Comparison of ENCODE assay signal across 12 cellular contexts in genomic region chr17:7259555-7259889, GRCh38. TPM values are rescaled to one million over a fixed set of nuclear protein-coding genes. Genes with fewer than 3 reads are reported as not detected.
DNase-seq lines count a peak whose midpoint lies in the region; ATAC-seq, FAIRE-seq and TF ChIP-seq lines count a peak whose summit lies in the region.
"Had no signal": no experiment of that assay in that cellular context is flagged by ENCODE, and none has a peak within 500 bp of the region (broad histone marks: within the 10 kb centered on the region; RNA-seq: fewer than 3 reads in every experiment).

No MANE protein-coding gene starts in this region.

- H3K27me3 ChIP-seq in PC-3 (ENCODE audit: low read length) (no peaks in the 10 kb centered on the region), H1 (replicated peaks in 1 of 4; ENCODE audit: control insufficient read depth in 3 of 4, extremely low read depth in 1 of 4, insufficient read depth in 3 of 4, low read length in 3 of 4) (no peaks in the 10 kb centered on the region), trophoblast cell (ENCODE audit: insufficient read depth, low read length) (no peaks in the 10 kb centered on the region)

- intact Hi-C loops in PC-3 (cut with micrococcal nuclease) = no loop called here

- no peak overlapping the region for H4K5ac ChIP-seq in H1 (ENCODE audit: insufficient read length, low read depth, low read length)

- DNase-seq in PC-3 (no peak), H1 (ENCODE audit: low read depth in 1 of 2, low spot score in 2 of 2) (no peak), trophoblast cell (no peak), NCI-H226 (no peak)
- DNase-seq in activated effector memory CD4-positive, alpha-beta T cell treated with anti-CD3 and anti-CD28 coated beads, Interleukin-2, amount 50 U/mL, for 16 hours = no peak
- DNase-seq: activated naive CD8-positive, alpha-beta T cell treated with anti-CD3 and anti-CD28 coated beads, Interleukin-2, amount 10 ng/mL, durations not matched to agents 7 days and 5 days; heart left ventricle; NCI-H1092; NCI-H2227 treated with DMSO at 0.1 percent for 48 hours; nephron progenitor cell had no signal

- peaks cover 27% of the 10 kb centered on the region for H3K4me1 ChIP-seq in PC-3 (ENCODE audit: insufficient read depth, low read length)
- peaks cover 4 to 13% (median 6%) of the 10 kb centered on the region in 4 experiments; a peak in 6 of 7 replicates for H3K4me1 ChIP-seq in H1 (replicated peaks in 1 of 4; ENCODE audit: control insufficient read depth in 3 of 4, insufficient read depth in 4 of 4, low read length in 3 of 4)
- peaks cover 9 to 17% of the 10 kb centered on the region in 2 experiments for H3K4me1 ChIP-seq in trophoblast cell (ENCODE audit: control insufficient read depth in 1 of 2, insufficient read depth in 2 of 2, low read length in 2 of 2)

- TF ChIP-seq POLR2A in H1 (IDR thresholded peaks at IDR 0.05; ENCODE audit: control extremely low read depth in 1 of 2, low read depth in 2 of 2, low read length in 2 of 2) = peak in 1 of 2 experiments; percentile 68; a peak in 1 of 3 replicates

- no peaks in the 10 kb centered on the region for H3F3A ChIP-seq in PC-3 (ENCODE audit: low read length, unreplicated experiment)

- H3K4me2 ChIP-seq in PC-3 (ENCODE audit: low read length) (peak overlapping the region; percentile 50), H1 (ENCODE audit: insufficient read depth in 1 of 2, low read depth in 2 of 2, low read length in 2 of 2) (peak overlapping the region in 1 of 2 experiments; percentile 91; a peak in 1 of 4 replicates), trophoblast cell (ENCODE audit: low read length) (no peak overlapping the region)

- H2BK5ac ChIP-seq in H1 (ENCODE audit: low read depth, low read length) (no peak overlapping the region; the same call in 1 of the 2 replicates), trophoblast cell (ENCODE audit: low read depth, low read length, poor library complexity) (no peak overlapping the region)

- peaks cover 13% of the 10 kb centered on the region for H3K23me2 ChIP-seq in H1 (ENCODE audit: low read depth, low read length)

- H3K79me1 ChIP-seq in H1 (ENCODE audit: low read depth, low read length) = peaks cover 9% of the 10 kb centered on the region
- H3K79me1 ChIP-seq in trophoblast cell (ENCODE audit: low read length) = peaks cover 28% of the 10 kb centered on the region

- TF ChIP-seq CTCF in PC-3 (conservative IDR thresholded peaks at IDR 0.05; ENCODE audit: low read depth, low read length) (no peak), H1 (IDR thresholded peaks at IDR 0.05; ENCODE audit: control extremely low read depth in 1 of 3, insufficient read depth in 1 of 3, low read depth in 1 of 3, low read length in 3 of 3) (no peak)

- CTCF ChIA-PET in PC-3 (lab: Charles Lee) = no interaction called here
- CTCF ChIA-PET in H1 (lab: Charles Lee; ENCODE audit: partially characterized antibody) = interaction anchor here (1.0 to 1.3 kb wide), 2 partner anchors 21 to 54 kb away, joined by 4 to 5 read pairs; no protein-coding TSS in a partner anchor

- no peak overlapping the region for H3K14ac ChIP-seq in H1 (ENCODE audit: insufficient read length)
- no peak overlapping the region for H3K14ac ChIP-seq in trophoblast cell (ENCODE audit: low read length)

- no TSS peak for BruUV-seq in PC-3 (replicated peaks; lab: Mats Ljungman, UMichigan)

- FAIRE-seq in H1 (lab: Jason Lieb, UNC) = no peak
- FAIRE-seq: GM12892 had no signal

- H3K18ac ChIP-seq in H1 (ENCODE audit: extremely low read depth, low read length) = no peak overlapping the region
- peak overlapping the region; percentile 29 for H3K18ac ChIP-seq in trophoblast cell (ENCODE audit: low read length)

- H3K79me2 ChIP-seq in PC-3 (ENCODE audit: low read length) (peaks cover 55% of the 10 kb centered on the region), H1 (ENCODE audit: control insufficient read depth in 1 of 2, insufficient read depth in 2 of 2, low read length in 2 of 2) (peaks cover 0 to 31% of the 10 kb centered on the region in 2 experiments; a peak in 2 of 4 replicates), trophoblast cell (ENCODE audit: control insufficient read depth, insufficient read depth, low read length, poor library complexity) (peaks cover 25% of the 10 kb centered on the region)

- POLR2A ChIA-PET in PC-3 (lab: Charles Lee; ENCODE audit: unreplicated experiment) (no interaction called here), H1 (lab: Charles Lee; ENCODE audit: partially characterized antibody) (interaction anchor here (0.6 to 13.7 kb wide), 17 partner anchors 8 to 774 kb away, joined by 3 to 161 read pairs (median 8); partner anchors contain the start of genes ACADVL, ACAP1, CTDNEP1 and DLG4)

- H4K91ac ChIP-seq in H1 (replicated peaks; ENCODE audit: insufficient read length, low read length) (no peak overlapping the region), trophoblast cell (ENCODE audit: low read depth, low read length) (no peak overlapping the region)

- H4K8ac ChIP-seq in H1 (ENCODE audit: extremely low read depth, insufficient read depth, low read length) (no peak overlapping the region), trophoblast cell (ENCODE audit: low read depth, low read length) (no peak overlapping the region)

- H3K56ac ChIP-seq in H1 (replicated peaks; ENCODE audit: insufficient read length, low read depth, low read length) = no peak overlapping the region

- H2BK15ac ChIP-seq in H1 (ENCODE audit: low read length) = no peak overlapping the region

- no peaks in the 10 kb centered on the region for H3K9me2 ChIP-seq in PC-3 (replicated peaks; ENCODE audit: low read length)

- TF ChIP-seq RAD21 in H1 (IDR thresholded peaks at IDR 0.05 in 1 of 2, conservative IDR thresholded peaks at IDR 0.05 in 1 of 2; ENCODE audit: low read depth in 2 of 2, low read length in 2 of 2) = no peak

- WGBS in H1 (ENCODE audit: extremely low coverage in 1 of 2, insufficient coverage in 1 of 2, insufficient read length in 1 of 2, insufficient replicate concordance in 2 of 2, low coverage in 1 of 2, low lambda C conversion rate in 2 of 2, missing lambda C conversion rate in 1 of 2), 2 experiments = 97% methylated on average over 6 of the region's 6 CpGs; no CpG with 5 or more reads in 1 of the 2 experiments
- no CpG with 5 or more reads among the region's 6 CpGs for WGBS in trophoblast cell (ENCODE audit: extremely low coverage, insufficient coverage, insufficient read length)

- H4K20me1 ChIP-seq in PC-3 (ENCODE audit: low read length) = peaks cover 14% of the 10 kb centered on the region; the same call in 1 of the 2 replicates
- H4K20me1 ChIP-seq in H1 (replicated peaks in 1 of 2; ENCODE audit: control insufficient read depth in 1 of 2, insufficient read depth in 2 of 2, low read length in 2 of 2) = peaks cover 6 to 12% of the 10 kb centered on the region in 2 experiments

- no peak overlapping the region for H3K4me3 ChIP-seq in PC-3 (ENCODE audit: low read length)
- no peak overlapping the region for H3K4me3 ChIP-seq in H1 (ENCODE audit: extremely low read depth in 1 of 4, insufficient read depth in 2 of 4, low read depth in 3 of 4, low read length in 4 of 4)
- no peak overlapping the region for H3K4me3 ChIP-seq in trophoblast cell (ENCODE audit: low read depth, low read length)
- H3K4me3 ChIP-seq: heart left ventricle had no signal

- H3K4ac ChIP-seq in H1 (replicated peaks; ENCODE audit: insufficient read length, low read depth, low read length) (no peak overlapping the region), trophoblast cell (ENCODE audit: low read depth, low read length) (no peak overlapping the region)

- H3K9ac ChIP-seq in PC-3 (ENCODE audit: low read length) = no peak overlapping the region
- H3K9ac ChIP-seq in H1 (replicated peaks in 1 of 4; ENCODE audit: extremely low read depth in 1 of 4, low read depth in 3 of 4, low read length in 3 of 4) = no peak overlapping the region
- no peak overlapping the region for H3K9ac ChIP-seq in trophoblast cell (ENCODE audit: low read length)

- ATAC-seq in PC-3 (no peak), HG02623 (IDR thresholded peaks at IDR 0.05; ENCODE audit: unreplicated experiment) (no peak)
- ATAC-seq: heart left ventricle had no signal

- TF ChIP-seq EP300 in H1 (IDR thresholded peaks at IDR 0.05; ENCODE audit: borderline replicate concordance in 1 of 2, low read depth in 2 of 2, low read length in 2 of 2) = no peak

- peaks cover 7% of the 10 kb centered on the region; the same call in 1 of the 2 replicates for H3K36me3 ChIP-seq in PC-3 (ENCODE audit: low read depth, low read length)
- H3K36me3 ChIP-seq in H1 (ENCODE audit: control insufficient read depth in 2 of 4, insufficient read depth in 4 of 4, low read length in 3 of 4) = peaks cover 2 to 36% (median 17%) of the 10 kb centered on the region in 4 experiments
- H3K36me3 ChIP-seq in trophoblast cell (ENCODE audit: control insufficient read depth in 1 of 2, insufficient read depth in 2 of 2, low read length in 2 of 2) = peaks cover 28 to 38% of the 10 kb centered on the region in 2 experiments

- H2BK120ac ChIP-seq in H1 (replicated peaks; ENCODE audit: low read depth, low read length) (no peak overlapping the region), trophoblast cell (ENCODE audit: insufficient read depth, low read length, poor library complexity) (no peak overlapping the region)

- no peak overlapping the region for H3K27ac ChIP-seq in PC-3 (ENCODE audit: low read length)
- no peak overlapping the region for H3K27ac ChIP-seq in H1 (ENCODE audit: low read depth, low read length)
- no peak overlapping the region for H3K27ac ChIP-seq in trophoblast cell (ENCODE audit: low read depth, low read length)
- H3K27ac ChIP-seq: heart left ventricle had no signal

- no peak overlapping the region for H4K12ac ChIP-seq in trophoblast cell (ENCODE audit: low read depth, low read length)

- H2BK12ac ChIP-seq in H1 (ENCODE audit: low read depth, low read length) (peak overlapping the region; percentile 75; the same call in 1 of the 2 replicates), trophoblast cell (ENCODE audit: low read length) (no peak overlapping the region)

- H2AK5ac ChIP-seq in H1 (ENCODE audit: low read depth, low read length) (peak overlapping the region; percentile 65; the same call in 1 of the 2 replicates), trophoblast cell (ENCODE audit: low read length) (no peak overlapping the region)

- no peak overlapping the region for H3K23ac ChIP-seq in H1 (ENCODE audit: insufficient read length)
- no peak overlapping the region for H3K23ac ChIP-seq in trophoblast cell (ENCODE audit: low read length)

- H2AFZ ChIP-seq in PC-3 (ENCODE audit: low read length) (no peak overlapping the region), H1 (ENCODE audit: low read length) (no peak overlapping the region), trophoblast cell (ENCODE audit: insufficient read depth, low read length, poor library complexity) (no peak overlapping the region)

- H2BK20ac ChIP-seq in H1 (ENCODE audit: low read length) = no peak overlapping the region

- no peaks in the 10 kb centered on the region for H3K9me3 ChIP-seq in PC-3 (ENCODE audit: low read length)
- no peaks in the 10 kb centered on the region for H3K9me3 ChIP-seq in H1 (ENCODE audit: insufficient read depth in 2 of 2, low read depth in 1 of 2, low read length in 1 of 2)
- H3K9me3 ChIP-seq in trophoblast cell (ENCODE audit: insufficient read depth, low read depth, low read length) = peaks cover 3% of the 10 kb centered on the region
- H3K9me3 ChIP-seq: heart left ventricle had no signal

RNA-seq across cellular contexts. Expression of gene CLDN7, which starts 2.8 kb away (rescaled TPM):
- total RNA-seq in PC-3 (2014; rRNA removed) = 147 and 180 TPM in 2 replicates
- 119 and 129 TPM in 2 replicates for total RNA-seq in H1 (2021; fragmentation: NEBNext Ultra II Directional; extraction: Animal tissue kit (Norgen Biotek cat#: 25700))
- polyA plus RNA-seq in H1 (2011; rRNA removed) = 118 and 196 TPM in 2 replicates
- polyA plus RNA-seq in H1 (2011; cell fraction: cytosol; rRNA removed) = 147 TPM
- polyA plus RNA-seq in H1 (2011; cell fraction: nucleus; rRNA removed) = 215 TPM
- polyA plus RNA-seq in H1 (2012, experiment 1 of 2) = 88.4 to 177 TPM (median 174 TPM) in 4 replicates
- polyA plus RNA-seq in H1 (2012, experiment 2 of 2) = 158 TPM
- polyA plus RNA-seq in H1 (2013, experiment 1 of 2) = 157 TPM
- polyA plus RNA-seq in H1 (2013, experiment 2 of 2) = 171 TPM
- 58.0 and 75.5 TPM in 2 replicates for polyA minus RNA-seq in H1 (2011; rRNA and poly(A)+ RNA removed)
- 48.6 TPM for polyA minus RNA-seq in H1 (2011; cell fraction: cytosol; rRNA and poly(A)+ RNA removed)
- polyA minus RNA-seq in H1 (2011; cell fraction: nucleus; rRNA and poly(A)+ RNA removed) = 91.4 TPM
- polyA plus RNA-seq in trophoblast cell (2013) = 109 and 117 TPM in 2 replicates

RNA-seq across cellular contexts. Expression of gene ELP5, which starts 7.5 kb away (rescaled TPM):
- 60.5 and 67.5 TPM in 2 replicates for total RNA-seq in PC-3 (2014; rRNA removed)
- 75.4 and 78.1 TPM in 2 replicates for total RNA-seq in H1 (2021; fragmentation: NEBNext Ultra II Directional; extraction: Animal tissue kit (Norgen Biotek cat#: 25700))
- 107 and 117 TPM in 2 replicates for polyA plus RNA-seq in H1 (2011; rRNA removed)
- 97.9 TPM for polyA plus RNA-seq in H1 (2011; cell fraction: cytosol; rRNA removed)
- 68.1 TPM for polyA plus RNA-seq in H1 (2011; cell fraction: nucleus; rRNA removed)
- 78.7 to 99.0 TPM (median 88.0 TPM) in 4 replicates for polyA plus RNA-seq in H1 (2012, experiment 1 of 2)
- polyA plus RNA-seq in H1 (2012, experiment 2 of 2) = 129 TPM
- polyA plus RNA-seq in H1 (2013, experiment 1 of 2) = 56.8 TPM
- 61.9 TPM for polyA plus RNA-seq in H1 (2013, experiment 2 of 2)
- 35.6 and 43.4 TPM in 2 replicates for polyA minus RNA-seq in H1 (2011; rRNA and poly(A)+ RNA removed)
- polyA minus RNA-seq in H1 (2011; cell fraction: cytosol; rRNA and poly(A)+ RNA removed) = 20.9 TPM
- 25.1 TPM for polyA minus RNA-seq in H1 (2011; cell fraction: nucleus; rRNA and poly(A)+ RNA removed)
- 47.1 and 48.7 TPM in 2 replicates for polyA plus RNA-seq in trophoblast cell (2013)

RNA-seq across cellular contexts. Expression of gene CTDNEP1, which starts 8.0 kb away (rescaled TPM):
- total RNA-seq in PC-3 (2014; rRNA removed) = 52.4 and 68.5 TPM in 2 replicates
- 120 and 123 TPM in 2 replicates for total RNA-seq in H1 (2021; fragmentation: NEBNext Ultra II Directional; extraction: Animal tissue kit (Norgen Biotek cat#: 25700))
- 106 and 114 TPM in 2 replicates for polyA plus RNA-seq in H1 (2011; rRNA removed)
- polyA plus RNA-seq in H1 (2011; cell fraction: cytosol; rRNA removed) = 88.4 TPM
- 152 TPM for polyA plus RNA-seq in H1 (2011; cell fraction: nucleus; rRNA removed)
- polyA plus RNA-seq in H1 (2012, experiment 1 of 2) = 123 to 148 TPM (median 139 TPM) in 4 replicates
- 151 TPM for polyA plus RNA-seq in H1 (2012, experiment 2 of 2)
- polyA plus RNA-seq in H1 (2013, experiment 1 of 2) = 94.4 TPM
- 102 TPM for polyA plus RNA-seq in H1 (2013, experiment 2 of 2)
- 123 and 147 TPM in 2 replicates for polyA minus RNA-seq in H1 (2011; rRNA and poly(A)+ RNA removed)
- polyA minus RNA-seq in H1 (2011; cell fraction: cytosol; rRNA and poly(A)+ RNA removed) = 79.0 TPM
- 82.6 TPM for polyA minus RNA-seq in H1 (2011; cell fraction: nucleus; rRNA and poly(A)+ RNA removed)
- polyA plus RNA-seq in trophoblast cell (2013) = 137 and 140 TPM in 2 replicates

RNA-seq across cellular contexts. Expression of gene GABARAP, which starts 17.3 kb away (rescaled TPM):
- total RNA-seq in PC-3 (2014; rRNA removed) = 88.2 and 103 TPM in 2 replicates
- 252 and 265 TPM in 2 replicates for total RNA-seq in H1 (2021; fragmentation: NEBNext Ultra II Directional; extraction: Animal tissue kit (Norgen Biotek cat#: 25700))
- 351 and 581 TPM in 2 replicates for polyA plus RNA-seq in H1 (2011; rRNA removed)
- 311 TPM for polyA plus RNA-seq in H1 (2011; cell fraction: cytosol; rRNA removed)
- polyA plus RNA-seq in H1 (2011; cell fraction: nucleus; rRNA removed) = 154 TPM
- 343 to 418 TPM (median 350 TPM) in 4 replicates for polyA plus RNA-seq in H1 (2012, experiment 1 of 2)
- 370 TPM for polyA plus RNA-seq in H1 (2012, experiment 2 of 2)
- 374 TPM for polyA plus RNA-seq in H1 (2013, experiment 1 of 2)
- 396 TPM for polyA plus RNA-seq in H1 (2013, experiment 2 of 2)
- polyA minus RNA-seq in H1 (2011; rRNA and poly(A)+ RNA removed) = 207 and 212 TPM in 2 replicates
- polyA minus RNA-seq in H1 (2011; cell fraction: cytosol; rRNA and poly(A)+ RNA removed) = 78.2 TPM
- 77.3 TPM for polyA minus RNA-seq in H1 (2011; cell fraction: nucleus; rRNA and poly(A)+ RNA removed)
- polyA plus RNA-seq in trophoblast cell (2013) = 1,014 and 1,021 TPM in 2 replicates

RNA-seq across cellular contexts. Expression of gene PHF23, which starts 20.3 kb away (rescaled TPM):
- 20.8 and 32.7 TPM in 2 replicates for total RNA-seq in PC-3 (2014; rRNA removed)
- total RNA-seq in H1 (2021; fragmentation: NEBNext Ultra II Directional; extraction: Animal tissue kit (Norgen Biotek cat#: 25700)) = 62.8 and 65.1 TPM in 2 replicates
- polyA plus RNA-seq in H1 (2011; rRNA removed) = 46.5 and 47.5 TPM in 2 replicates
- 45.6 TPM for polyA plus RNA-seq in H1 (2011; cell fraction: cytosol; rRNA removed)
- 44.4 TPM for polyA plus RNA-seq in H1 (2011; cell fraction: nucleus; rRNA removed)
- 57.1 to 63.2 TPM (median 57.6 TPM) in 4 replicates for polyA plus RNA-seq in H1 (2012, experiment 1 of 2)
- polyA plus RNA-seq in H1 (2012, experiment 2 of 2) = 65.8 TPM
- polyA plus RNA-seq in H1 (2013, experiment 1 of 2) = 66.2 TPM
- polyA plus RNA-seq in H1 (2013, experiment 2 of 2) = 69.5 TPM
- polyA minus RNA-seq in H1 (2011; rRNA and poly(A)+ RNA removed) = 46.8 and 59.7 TPM in 2 replicates
- polyA minus RNA-seq in H1 (2011; cell fraction: cytosol; rRNA and poly(A)+ RNA removed) = 27.7 TPM
- 19.8 TPM for polyA minus RNA-seq in H1 (2011; cell fraction: nucleus; rRNA and poly(A)+ RNA removed)
- 127 and 128 TPM in 2 replicates for polyA plus RNA-seq in trophoblast cell (2013)
